In the genomic region with DNA sequence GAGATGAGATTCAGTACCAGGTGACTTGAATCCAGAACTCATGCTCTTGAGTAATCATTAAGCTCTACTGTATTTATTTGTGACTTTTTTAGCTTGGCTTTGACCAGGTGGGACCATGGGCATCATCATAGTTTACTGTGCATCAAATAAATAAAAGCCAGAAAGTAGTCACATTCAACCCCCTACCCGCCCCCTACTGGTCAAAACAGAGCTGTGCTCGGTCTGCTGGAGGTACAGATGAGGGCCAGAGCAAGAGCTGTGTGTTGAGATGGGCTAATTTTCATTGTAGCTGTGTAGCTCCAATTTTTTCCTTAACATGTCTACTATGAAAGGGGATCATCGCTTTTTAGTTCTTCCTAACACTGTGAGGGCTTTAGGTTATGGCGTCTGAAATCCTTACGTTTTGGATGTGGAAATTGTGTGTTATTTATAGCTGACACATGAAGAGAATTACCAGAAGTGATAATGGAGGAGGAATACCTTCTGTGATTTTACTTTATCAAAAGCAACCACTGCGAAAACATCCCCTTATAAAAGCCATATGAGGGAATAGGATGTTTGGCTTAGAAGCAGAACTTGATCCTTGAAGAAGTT, we compare ENCODE assay signal across 8 cellular contexts.
DNase-seq lines count a peak whose midpoint lies in the region; ATAC-seq and TF ChIP-seq lines count a peak whose summit lies in the region.

No MANE protein-coding gene starts in this region.

- intact Hi-C loops in tibial artery (cut with DNase I; ENCODE audit: low total_unique reads) (no loop called here), prostate gland (cut with DNase I) (no loop called here)

- 92% methylated on average over 6 of the region's 6 CpGs for WGBS in prostate gland

- ATAC-seq in GM19395 (IDR thresholded peaks at IDR 0.05; ENCODE audit: unreplicated experiment), result peak; percentile 65

- no peak overlapping the region for H3K27ac ChIP-seq in C4-2B
- no peak overlapping the region for H3K27ac ChIP-seq in OCI-LY1 (ENCODE audit: low read depth, low read length, poor library complexity, severe bottlenecking)
- H3K27ac ChIP-seq in fibroblast of lung (ENCODE audit: insufficient read depth, low read length), result no peak overlapping the region
- no peak overlapping the region for H3K27ac ChIP-seq in tibial artery
- H3K27ac ChIP-seq in prostate gland, result no peak overlapping the region

- no peaks in the 10 kb centered on the region for H3K9me3 ChIP-seq in OCI-LY1 (ENCODE audit: low read length)
- no peaks in the 10 kb centered on the region for H3K9me3 ChIP-seq in fibroblast of lung (ENCODE audit: control insufficient read depth, insufficient read depth, low read depth, low read length)
- H3K9me3 ChIP-seq in tibial artery, result no peaks in the 10 kb centered on the region
- H3K9me3 ChIP-seq in prostate gland, result no peaks in the 10 kb centered on the region

- H3K9ac ChIP-seq in OCI-LY1 (ENCODE audit: low read length), result no peak overlapping the region
- no peak overlapping the region for H3K9ac ChIP-seq in fibroblast of lung (ENCODE audit: insufficient read depth, low read length)

- H3K36me3 ChIP-seq in OCI-LY1 (ENCODE audit: insufficient read depth, low read length) (no peaks in the 10 kb centered on the region), fibroblast of lung (ENCODE audit: control insufficient read depth, insufficient read depth, low read length) (no peaks in the 10 kb centered on the region), tibial artery (no peaks in the 10 kb centered on the region), prostate gland (no peaks in the 10 kb centered on the region)

- peak in 1 of 2 donors; percentile 25 for DNase-seq in fibroblast of lung (ENCODE audit: low read depth in 2 of 2)
- DNase-seq in tibial artery, result no peak
- no peak for DNase-seq in prostate gland (ENCODE audit: low spot score)
- no peak for DNase-seq in HPDE6-E6E7 (ENCODE audit: extremely low spot score)
- DNase-seq in 8988T, result no peak

- H4K20me1 ChIP-seq in OCI-LY1 (ENCODE audit: insufficient read depth, low read length), result no peaks in the 10 kb centered on the region
- no peaks in the 10 kb centered on the region for H4K20me1 ChIP-seq in fibroblast of lung (ENCODE audit: control insufficient read depth, extremely low read depth, insufficient read depth, low read length)

- no peaks in the 10 kb centered on the region for H3F3A ChIP-seq in OCI-LY1 (ENCODE audit: insufficient read depth, low read length)

- TF ChIP-seq CTCF in C4-2B (conservative IDR thresholded peaks at IDR 0.05) (peak; percentile 78), OCI-LY1 (IDR thresholded peaks at IDR 0.05; ENCODE audit: low read length) (peak; percentile 84), fibroblast of lung (conservative IDR thresholded peaks at IDR 0.05 in 1 of 2, IDR thresholded peaks at IDR 0.05 in 1 of 2; ENCODE audit: low read depth in 1 of 2, low read length in 2 of 2) (peak; percentile 40 to 67), tibial artery (IDR thresholded peaks at IDR 0.05) (peak; percentile 16 to 21), prostate gland (IDR thresholded peaks at IDR 0.05) (peak in 1 of 4 experiments; percentile 10)

- H3K4me2 ChIP-seq in OCI-LY1 (ENCODE audit: low read length) (no peak overlapping the region), fibroblast of lung (ENCODE audit: extremely low read depth, insufficient read depth, low read length) (no peak overlapping the region)

- H3K4me1 ChIP-seq in OCI-LY1 (ENCODE audit: insufficient read depth, low read length, severe bottlenecking) (no peaks in the 10 kb centered on the region), fibroblast of lung (ENCODE audit: control insufficient read depth, extremely low read depth, insufficient read depth, low read length) (no peaks in the 10 kb centered on the region), tibial artery (peaks cover 0 to 44% (median 5%) of the 10 kb centered on the region in 4 donors), prostate gland (replicated peaks) (no peaks in the 10 kb centered on the region)

- H3K9me2 ChIP-seq in OCI-LY1 (ENCODE audit: low read depth, low read length), result no peaks in the 10 kb centered on the region

- no peak for TF ChIP-seq POLR2A in prostate gland (IDR thresholded peaks at IDR 0.05)

- no peak overlapping the region for H2AFZ ChIP-seq in OCI-LY1 (ENCODE audit: low read length)
- no peak overlapping the region for H2AFZ ChIP-seq in fibroblast of lung (ENCODE audit: low read length)

- H3K79me2 ChIP-seq in OCI-LY1 (ENCODE audit: insufficient read depth, low read length) (no peaks in the 10 kb centered on the region), fibroblast of lung (ENCODE audit: control insufficient read depth, insufficient read depth, low read length) (no peaks in the 10 kb centered on the region)

- H3K4me3 ChIP-seq in OCI-LY1 (ENCODE audit: low read depth, low read length, poor library complexity, severe bottlenecking) (no peak overlapping the region), fibroblast of lung (replicated peaks in 1 of 4; ENCODE audit: control extremely low read depth in 1 of 4, insufficient read depth in 1 of 4, low read depth in 3 of 4, low read length in 4 of 4) (no peak overlapping the region), tibial artery (no peak overlapping the region), prostate gland (no peak overlapping the region)

- H3K27me3 ChIP-seq in OCI-LY1 (ENCODE audit: insufficient read depth, low read length) (no peaks in the 10 kb centered on the region), fibroblast of lung (ENCODE audit: control insufficient read depth, insufficient read depth, low read length) (no peaks in the 10 kb centered on the region), tibial artery (no peaks in the 10 kb centered on the region), prostate gland (replicated peaks; ENCODE audit: insufficient read depth) (no peaks in the 10 kb centered on the region)
